In the genomic region with DNA sequence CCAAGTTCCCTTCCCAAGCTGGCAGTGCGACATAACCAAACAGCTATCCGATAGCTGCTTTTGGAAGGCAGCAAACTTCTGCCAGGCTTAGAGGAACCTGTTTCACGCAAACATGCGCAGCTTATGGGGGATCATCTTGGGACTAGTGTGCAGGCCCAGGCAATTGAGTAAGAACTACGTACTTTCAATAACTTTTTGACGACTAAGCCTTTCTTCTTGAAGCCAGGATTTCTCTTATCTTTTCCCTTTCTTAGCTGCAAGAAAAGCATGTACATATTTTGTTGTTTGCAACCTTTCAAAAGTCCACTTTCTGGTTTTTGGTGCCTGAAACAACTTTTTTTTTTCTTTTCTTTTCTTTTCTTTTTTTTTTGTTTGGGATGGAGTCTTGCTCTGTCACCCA, we compare ENCODE assay signal across 22 cellular contexts.
"Had no signal": no experiment of that assay in that cellular context is flagged by ENCODE, and none has a peak within 500 bp of the region (broad histone marks: within the 10 kb centered on the region; RNA-seq: fewer than 3 reads in every experiment).

No MANE protein-coding gene starts in this region.

- DNase-seq: Kasumi-1; MM.1S; NCI-H1092 treated with DMSO at 0.1 percent for 48 hours; NCI-H1436; NCI-H187; NCI-H2029; NCI-H2081 treated with DMSO at 0.1 percent for 48 hours; NCI-H2227 treated with DMSO at 0.1 percent for 48 hours; NCI-H510A; NCI-H524 treated with DMSO at 0.1 percent for 48 hours; NCI-H774; NK-92 treated with Interleukin-12 subunit alpha and Interleukin-12 subunit beta, amount 100 ng/mL, for 24 hours; OCI-M1; PC-9; Peyer's patch; SHP77 treated with DMSO at 0.1 percent for 48 hours; SJCRH30; T-helper 1 cell; T-helper 17 cell had no signal

- H3K4me3 ChIP-seq: PC-9, Peyer's patch, SJCRH30 had no signal

- ATAC-seq: Right ventricle myocardium inferior, SK-N-SH treated with all-trans-retinoic acid at 6 μM for 48 hours, T-helper 17 cell had no signal

- H3K4me2 ChIP-seq: KMS-11, PC-9 had no signal

- H3K9ac ChIP-seq: KMS-11 had no signal

- H3K4me1 ChIP-seq: Peyer's patch, SJCRH30 had no signal

- H3K9me3 ChIP-seq: Peyer's patch, SJCRH30 had no signal

- H3K27ac Mint-ChIP-seq: T-helper 17 cell had no signal

- H3K27me3 ChIP-seq: Peyer's patch, SJCRH30 had no signal

- H2AFZ ChIP-seq: PC-9 had no signal

- H3K4me1 Mint-ChIP-seq: T-helper 17 cell had no signal

- H3K4me3 Mint-ChIP-seq: T-helper 17 cell had no signal

- H3K27ac ChIP-seq: KMS-11, PC-9, Peyer's patch, SJCRH30 had no signal

- H3K36me3 ChIP-seq: Peyer's patch, SJCRH30 had no signal
